8 cellular contexts compared by ENCODE assay signal in the genomic region with DNA sequence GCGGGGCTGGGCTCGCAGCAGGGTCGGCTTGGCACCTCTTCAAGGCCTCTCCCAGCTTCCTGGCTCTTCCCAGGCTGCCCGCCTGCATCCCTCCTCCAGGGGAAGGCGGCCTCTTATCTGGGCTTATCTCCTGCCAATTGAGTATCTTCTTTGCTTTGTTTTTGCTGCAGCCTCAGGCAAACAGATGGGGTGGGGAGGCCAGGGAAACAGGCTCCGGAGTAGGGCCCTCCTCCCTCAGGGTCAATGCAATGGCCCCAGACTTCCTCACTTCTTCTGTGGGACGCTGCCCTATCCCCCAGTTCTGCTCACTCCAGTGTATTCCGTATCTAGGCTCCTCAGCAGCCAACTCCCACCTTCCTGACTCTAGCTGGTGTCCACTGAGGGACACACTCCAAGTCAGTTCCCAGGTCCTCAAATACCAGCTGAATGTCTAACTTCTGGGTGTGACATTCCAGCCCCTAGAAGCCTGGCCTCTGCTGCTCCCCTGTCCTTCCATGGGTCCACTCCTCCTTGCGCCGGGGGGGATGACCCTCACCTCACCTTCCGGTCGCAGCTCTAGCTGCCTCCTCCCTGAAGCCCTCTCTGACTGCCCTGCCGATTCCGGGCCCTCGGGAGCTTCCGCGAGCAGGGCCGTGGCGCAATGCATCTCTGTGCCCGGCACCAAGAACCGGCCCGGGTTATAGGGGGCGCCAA. TPM values are rescaled to one million over a fixed set of nuclear protein-coding genes. Genes with fewer than 3 reads are reported as not detected.
DNase-seq lines count a peak whose midpoint lies in the region; ATAC-seq, FAIRE-seq and TF ChIP-seq lines count a peak whose summit lies in the region.

No MANE protein-coding gene starts in this region.

- H3K9ac ChIP-seq in HepG2 (ENCODE audit: insufficient read depth, low read depth, low read length) = peak overlapping the region; percentile 75

- peak; percentile 53 for FAIRE-seq in HepG2 (lab: Jason Lieb, UNC)

- peak; percentile 10 for ATAC-seq in GM18861 (IDR thresholded peaks at IDR 0.05; ENCODE audit: unreplicated experiment)
- peak; percentile 13 for ATAC-seq in HG03439 (IDR thresholded peaks at IDR 0.05; ENCODE audit: unreplicated experiment)
- peak; percentile 17 for ATAC-seq in HepG2

- no peaks in the 10 kb centered on the region for H4K20me1 ChIP-seq in HepG2 (ENCODE audit: insufficient read depth, low read length)

- WGBS in HepG2 (ENCODE audit: low lambda C conversion rate) = 5% methylated on average over 18 of the region's 23 CpGs

- CTCF ChIA-PET in HepG2 (lab: Yijun Ruan, JAX; ENCODE audit: low intra/inter-chr PET ratio, low total read pairs) = no interaction called here

- H3K27me3 ChIP-seq in BE2C (no peaks in the 10 kb centered on the region), SJCRH30 (no peaks in the 10 kb centered on the region), HepG2 (ENCODE audit: control insufficient read depth in 1 of 2, insufficient read depth in 2 of 2, low read length in 2 of 2) (no peaks in the 10 kb centered on the region)

- no peak overlapping the region for H2AFZ ChIP-seq in HepG2 (ENCODE audit: low read length)

- TF ChIP-seq POLR2A in HepG2 (IDR thresholded peaks at IDR 0.05; ENCODE audit: insufficient read depth in 1 of 2, low read depth in 2 of 2, low read length in 2 of 2) = no peak

- H3K4me3 ChIP-seq in BE2C (ENCODE audit: low read depth, low read length) = peak overlapping the region; percentile 59
- H3K4me3 ChIP-seq in SJCRH30 = peak overlapping the region; percentile 70
- peak overlapping the region; percentile 71 to 89 (median 86) for H3K4me3 ChIP-seq in HepG2 (replicated peaks in 1 of 3; ENCODE audit: insufficient read depth in 1 of 3, low read depth in 2 of 3, low read length in 3 of 3)

- H3K27ac ChIP-seq in SJCRH30 (peak overlapping the region; percentile 84), HepG2 (ENCODE audit: extremely low read length, insufficient read depth, low read length) (peak overlapping the region; percentile 78)

- H3K36me3 ChIP-seq in BE2C (peaks cover 3% of the 10 kb centered on the region; the same call in 1 of the 2 replicates), SJCRH30 (peaks cover 13% of the 10 kb centered on the region; the same call in 1 of the 2 replicates), HepG2 (replicated peaks in 1 of 2; ENCODE audit: control insufficient read depth in 1 of 2, insufficient read depth in 2 of 2, low read length in 2 of 2) (no peaks in the 10 kb centered on the region; a peak in 2 of 5 replicates)

- no TSS peak for BruUV-seq in HepG2 (replicated peaks; lab: Mats Ljungman, UMichigan)

- in situ Hi-C loops in HepG2 (cut with HindIII; ENCODE audit: extremely low pct_ligation_motif_present, low pct_unique_long_range_greater_than_20kb) = no loop called here

- TF ChIP-seq EP300 in HepG2 (IDR thresholded peaks at IDR 0.05; ENCODE audit: low read depth in 2 of 2, low read length in 2 of 2) (no peak), HepG2 (CRISPR knock-in tag; IDR thresholded peaks at IDR 0.05; ENCODE audit: borderline replicate concordance) (no peak)

- peak; percentile 77 for DNase-seq in BE2C
- peak; percentile 42 to 46 for DNase-seq in SJCRH30
- DNase-seq in cerebellar cortex (ENCODE audit: low spot score) = peak; percentile 62
- DNase-seq in HepG2 (ENCODE audit: low spot score) = peak; percentile 33
- peak; percentile 35 for DNase-seq in stimulated activated CD8-positive, alpha-beta memory T cell treated with anti-CD3 and anti-CD28 coated beads, Interleukin-4, amount 100 ng/mL, for 24 hours (ENCODE audit: low read depth)
- no peak for DNase-seq in epidermal melanocyte (ENCODE audit: insufficient read length, low spot score)

- H3K79me2 ChIP-seq in HepG2 (ENCODE audit: insufficient read depth, low read length) = peaks cover 14% of the 10 kb centered on the region

- POLR2A ChIA-PET in HepG2 (lab: Yijun Ruan, JAX) = interaction anchor here (0.7 to 5.9 kb wide), 16 partner anchors 8 to 103 kb away, joined by 3 to 113 read pairs (median 6); a partner anchor contains a TSS

- TF ChIP-seq CTCF in BE2C (IDR thresholded peaks at IDR 0.05; ENCODE audit: low read depth, low read length) (no peak), HepG2 (CRISPR knock-in tag; IDR thresholded peaks at IDR 0.05) (no peak)

- peaks cover 9% of the 10 kb centered on the region for H3K4me1 ChIP-seq in BE2C
- no peaks in the 10 kb centered on the region; the same call in 1 of the 2 replicates for H3K4me1 ChIP-seq in SJCRH30
- peaks cover 36% of the 10 kb centered on the region for H3K4me1 ChIP-seq in HepG2 (ENCODE audit: insufficient read depth, low read length)

- H3K9me3 ChIP-seq in BE2C (no peaks in the 10 kb centered on the region), SJCRH30 (replicated peaks) (no peaks in the 10 kb centered on the region), HepG2 (ENCODE audit: low read length) (no peaks in the 10 kb centered on the region)

- TF ChIP-seq RAD21 in HepG2 (CRISPR knock-in tag; IDR thresholded peaks at IDR 0.05) = no peak

- intact Hi-C loops in HepG2 (cut with micrococcal nuclease; ENCODE audit: unreplicated experiment) = loop anchor here (2.0 kb wide), 1 partner anchor 18 kb away; a partner anchor contains a TSS

- peak overlapping the region; percentile 95 for H3K4me2 ChIP-seq in HepG2 (ENCODE audit: low read depth, low read length)

RNA-seq across cellular contexts. Expression of a gene that starts 15.6 kb away (rescaled TPM):
- 48.1 TPM for polyA plus RNA-seq in BE2C (2012; ENCODE audit: insufficient read depth, insufficient read length, low read depth)
- total RNA-seq in SJCRH30 (2014; rRNA removed; shearing (Covaris generic)) = 25.9 and 32.0 TPM in 2 replicates
- total RNA-seq in HepG2 (2016; rRNA removed; fragmentation: Illumina TruSeq; extraction: Trizol) = 28.5 and 33.0 TPM in 2 replicates
- total RNA-seq in HepG2 (2016; cell fraction: cytosol; rRNA removed; fragmentation: Illumina TruSeq; extraction: Trizol; ENCODE audit: low read depth) = 38.1 and 48.3 TPM in 2 replicates
- 31.6 and 32.7 TPM in 2 replicates for total RNA-seq in HepG2 (2016; cell fraction: insoluble cytoplasmic fraction; rRNA removed; fragmentation: Illumina TruSeq; extraction: Trizol)
- total RNA-seq in HepG2 (2016; cell fraction: membrane; rRNA removed; fragmentation: Illumina TruSeq; extraction: Trizol) = 45.1 and 50.4 TPM in 2 replicates
- 11.0 and 16.1 TPM in 2 replicates for total RNA-seq in HepG2 (2016; cell fraction: nucleus; rRNA removed; fragmentation: Illumina TruSeq; extraction: Trizol)
- polyA plus RNA-seq in HepG2 (2011; rRNA removed) = 17.9 and 21.2 TPM in 2 replicates
- 16.2 and 25.5 TPM in 2 replicates for polyA plus RNA-seq in HepG2 (2011; cell fraction: cytosol; rRNA removed)
- 11.7 and 12.5 TPM in 2 replicates for polyA plus RNA-seq in HepG2 (2011; cell fraction: nucleus; rRNA removed)
- polyA plus RNA-seq in HepG2 (2012) = 7.1 and 11.0 TPM in 2 replicates
- polyA plus RNA-seq in HepG2 (2016; cell fraction: cytosol; fragmentation: Illumina TruSeq; extraction: Trizol; ENCODE audit: low read depth) = 44.2 and 54.0 TPM in 2 replicates
- 30.5 and 33.9 TPM in 2 replicates for polyA plus RNA-seq in HepG2 (2016; cell fraction: insoluble cytoplasmic fraction; fragmentation: Illumina TruSeq; extraction: Trizol; ENCODE audit: low read depth)
- polyA plus RNA-seq in HepG2 (2016; cell fraction: membrane; fragmentation: Illumina TruSeq; extraction: Trizol; ENCODE audit: low read depth) = 44.1 and 45.8 TPM in 2 replicates
- polyA plus RNA-seq in HepG2 (2016; cell fraction: nucleus; fragmentation: Illumina TruSeq; extraction: Trizol; ENCODE audit: insufficient read depth, low read depth) = 18.3 and 24.9 TPM in 2 replicates
- polyA minus RNA-seq in HepG2 (2011; rRNA and poly(A)+ RNA removed; ENCODE audit: low replicate concordance) = 10.3 and 10.8 TPM in 2 replicates
- 3.5 and 4.1 TPM in 2 replicates for polyA minus RNA-seq in HepG2 (2011; cell fraction: cytosol; rRNA and poly(A)+ RNA removed)
- polyA minus RNA-seq in HepG2 (2011; cell fraction: nucleus; rRNA and poly(A)+ RNA removed) = 3.1 and 4.0 TPM in 2 replicates

RNA-seq across cellular contexts. Expression of a gene that starts 16.8 kb away (rescaled TPM):
- polyA plus RNA-seq in BE2C (2012; ENCODE audit: insufficient read depth, insufficient read length, low read depth) = 20.2 TPM
- 16.1 and 17.6 TPM in 2 replicates for total RNA-seq in SJCRH30 (2014; rRNA removed; shearing (Covaris generic))
- 10.3 and 13.2 TPM in 2 replicates for total RNA-seq in HepG2 (2016; rRNA removed; fragmentation: Illumina TruSeq; extraction: Trizol)
- total RNA-seq in HepG2 (2016; cell fraction: cytosol; rRNA removed; fragmentation: Illumina TruSeq; extraction: Trizol; ENCODE audit: low read depth) = 11.7 and 14.7 TPM in 2 replicates
- 8.2 and 14.4 TPM in 2 replicates for total RNA-seq in HepG2 (2016; cell fraction: insoluble cytoplasmic fraction; rRNA removed; fragmentation: Illumina TruSeq; extraction: Trizol)
- 15.8 and 22.6 TPM in 2 replicates for total RNA-seq in HepG2 (2016; cell fraction: membrane; rRNA removed; fragmentation: Illumina TruSeq; extraction: Trizol)
- total RNA-seq in HepG2 (2016; cell fraction: nucleus; rRNA removed; fragmentation: Illumina TruSeq; extraction: Trizol) = 10.5 and 11.6 TPM in 2 replicates
- 8.5 and 10.4 TPM in 2 replicates for polyA plus RNA-seq in HepG2 (2011; rRNA removed)
- polyA plus RNA-seq in HepG2 (2011; cell fraction: cytosol; rRNA removed) = 6.1 and 9.3 TPM in 2 replicates
- 22.5 and 26.2 TPM in 2 replicates for polyA plus RNA-seq in HepG2 (2011; cell fraction: nucleus; rRNA removed)
- 11.9 and 14.1 TPM in 2 replicates for polyA plus RNA-seq in HepG2 (2012)
- polyA plus RNA-seq in HepG2 (2016; cell fraction: cytosol; fragmentation: Illumina TruSeq; extraction: Trizol; ENCODE audit: low read depth) = 19.8 and 22.4 TPM in 2 replicates
- polyA plus RNA-seq in HepG2 (2016; cell fraction: insoluble cytoplasmic fraction; fragmentation: Illumina TruSeq; extraction: Trizol; ENCODE audit: low read depth) = 18.6 and 20.2 TPM in 2 replicates
- 33.5 and 34.6 TPM in 2 replicates for polyA plus RNA-seq in HepG2 (2016; cell fraction: membrane; fragmentation: Illumina TruSeq; extraction: Trizol; ENCODE audit: low read depth)
- polyA plus RNA-seq in HepG2 (2016; cell fraction: nucleus; fragmentation: Illumina TruSeq; extraction: Trizol; ENCODE audit: insufficient read depth, low read depth) = 34.1 and 40.3 TPM in 2 replicates
- 13.8 and 54.4 TPM in 2 replicates for polyA minus RNA-seq in HepG2 (2011; rRNA and poly(A)+ RNA removed; ENCODE audit: low replicate concordance)
- 4.0 and 5.5 TPM in 2 replicates for polyA minus RNA-seq in HepG2 (2011; cell fraction: cytosol; rRNA and poly(A)+ RNA removed)
- polyA minus RNA-seq in HepG2 (2011; cell fraction: nucleus; rRNA and poly(A)+ RNA removed) = 7.3 and 9.9 TPM in 2 replicates

RNA-seq across cellular contexts. Expression of a gene that starts 17.5 kb away (rescaled TPM):
- 18.9 TPM for polyA plus RNA-seq in BE2C (2012; ENCODE audit: insufficient read depth, insufficient read length, low read depth)
- total RNA-seq in SJCRH30 (2014; rRNA removed; shearing (Covaris generic)) = 35.8 and 38.3 TPM in 2 replicates
- 11.0 and 13.8 TPM in 2 replicates for total RNA-seq in HepG2 (2016; rRNA removed; fragmentation: Illumina TruSeq; extraction: Trizol)
- 1.0 and 1.3 TPM in 2 replicates for total RNA-seq in HepG2 (2016; cell fraction: cytosol; rRNA removed; fragmentation: Illumina TruSeq; extraction: Trizol; ENCODE audit: low read depth)
- total RNA-seq in HepG2 (2016; cell fraction: insoluble cytoplasmic fraction; rRNA removed; fragmentation: Illumina TruSeq; extraction: Trizol) = 8.3 and 13.7 TPM in 2 replicates
- 4.1 and 4.8 TPM in 2 replicates for total RNA-seq in HepG2 (2016; cell fraction: membrane; rRNA removed; fragmentation: Illumina TruSeq; extraction: Trizol)
- 10.2 and 12.9 TPM in 2 replicates for total RNA-seq in HepG2 (2016; cell fraction: nucleus; rRNA removed; fragmentation: Illumina TruSeq; extraction: Trizol)
- polyA plus RNA-seq in HepG2 (2011; rRNA removed) = 7.5 and 9.0 TPM in 2 replicates
- 4.0 and 5.1 TPM in 2 replicates for polyA plus RNA-seq in HepG2 (2011; cell fraction: cytosol; rRNA removed)
- 41.8 and 57.9 TPM in 2 replicates for polyA plus RNA-seq in HepG2 (2011; cell fraction: nucleus; rRNA removed)
- 4.3 TPM in 2 replicates for polyA plus RNA-seq in HepG2 (2012)
- polyA plus RNA-seq in HepG2 (2016; cell fraction: cytosol; fragmentation: Illumina TruSeq; extraction: Trizol; ENCODE audit: low read depth) = 0.59 and 0.66 TPM in 2 replicates
- polyA plus RNA-seq in HepG2 (2016; cell fraction: insoluble cytoplasmic fraction; fragmentation: Illumina TruSeq; extraction: Trizol; ENCODE audit: low read depth) = 7.0 and 8.7 TPM in 2 replicates
- 1.6 and 1.9 TPM in 2 replicates for polyA plus RNA-seq in HepG2 (2016; cell fraction: membrane; fragmentation: Illumina TruSeq; extraction: Trizol; ENCODE audit: low read depth)
- polyA plus RNA-seq in HepG2 (2016; cell fraction: nucleus; fragmentation: Illumina TruSeq; extraction: Trizol; ENCODE audit: insufficient read depth, low read depth) = 30.9 and 31.3 TPM in 2 replicates
- 16.2 and 72.0 TPM in 2 replicates for polyA minus RNA-seq in HepG2 (2011; rRNA and poly(A)+ RNA removed; ENCODE audit: low replicate concordance)
- polyA minus RNA-seq in HepG2 (2011; cell fraction: cytosol; rRNA and poly(A)+ RNA removed) = 6.0 and 9.0 TPM in 2 replicates
- 7.6 and 9.8 TPM in 2 replicates for polyA minus RNA-seq in HepG2 (2011; cell fraction: nucleus; rRNA and poly(A)+ RNA removed)

RNA-seq across cellular contexts. Expression of a gene that starts 22.1 kb away (rescaled TPM):
- polyA plus RNA-seq in BE2C (2012; ENCODE audit: insufficient read depth, insufficient read length, low read depth) = 310 TPM
- total RNA-seq in SJCRH30 (2014; rRNA removed; shearing (Covaris generic)) = 556 and 639 TPM in 2 replicates
- total RNA-seq in HepG2 (2016; rRNA removed; fragmentation: Illumina TruSeq; extraction: Trizol) = 120 and 148 TPM in 2 replicates
- total RNA-seq in HepG2 (2016; cell fraction: cytosol; rRNA removed; fragmentation: Illumina TruSeq; extraction: Trizol; ENCODE audit: low read depth) = 601 and 608 TPM in 2 replicates
- total RNA-seq in HepG2 (2016; cell fraction: insoluble cytoplasmic fraction; rRNA removed; fragmentation: Illumina TruSeq; extraction: Trizol) = 105 and 157 TPM in 2 replicates
- total RNA-seq in HepG2 (2016; cell fraction: membrane; rRNA removed; fragmentation: Illumina TruSeq; extraction: Trizol) = 455 and 460 TPM in 2 replicates
- total RNA-seq in HepG2 (2016; cell fraction: nucleus; rRNA removed; fragmentation: Illumina TruSeq; extraction: Trizol) = 61.8 and 68.9 TPM in 2 replicates
- 110 and 111 TPM in 2 replicates for polyA plus RNA-seq in HepG2 (2011; rRNA removed)
- polyA plus RNA-seq in HepG2 (2011; cell fraction: cytosol; rRNA removed) = 95.7 and 131 TPM in 2 replicates
- polyA plus RNA-seq in HepG2 (2011; cell fraction: nucleus; rRNA removed) = 65.2 and 70.2 TPM in 2 replicates
- 85.4 and 91.2 TPM in 2 replicates for polyA plus RNA-seq in HepG2 (2012)
- 679 and 681 TPM in 2 replicates for polyA plus RNA-seq in HepG2 (2016; cell fraction: cytosol; fragmentation: Illumina TruSeq; extraction: Trizol; ENCODE audit: low read depth)
- 111 and 115 TPM in 2 replicates for polyA plus RNA-seq in HepG2 (2016; cell fraction: insoluble cytoplasmic fraction; fragmentation: Illumina TruSeq; extraction: Trizol; ENCODE audit: low read depth)
- polyA plus RNA-seq in HepG2 (2016; cell fraction: membrane; fragmentation: Illumina TruSeq; extraction: Trizol; ENCODE audit: low read depth) = 417 and 441 TPM in 2 replicates
- 105 and 136 TPM in 2 replicates for polyA plus RNA-seq in HepG2 (2016; cell fraction: nucleus; fragmentation: Illumina TruSeq; extraction: Trizol; ENCODE audit: insufficient read depth, low read depth)
- 28.2 and 115 TPM in 2 replicates for polyA minus RNA-seq in HepG2 (2011; rRNA and poly(A)+ RNA removed; ENCODE audit: low replicate concordance)
- 27.3 and 27.5 TPM in 2 replicates for polyA minus RNA-seq in HepG2 (2011; cell fraction: cytosol; rRNA and poly(A)+ RNA removed)
- polyA minus RNA-seq in HepG2 (2011; cell fraction: nucleus; rRNA and poly(A)+ RNA removed) = 10.6 and 13.1 TPM in 2 replicates

RNA-seq across cellular contexts. Expression of a gene that starts 22.3 kb away (rescaled TPM):
- not detected for polyA plus RNA-seq in BE2C (2012; ENCODE audit: insufficient read depth, insufficient read length, low read depth)
- not detected in 2 replicates for total RNA-seq in SJCRH30 (2014; rRNA removed; shearing (Covaris generic))
- not detected in 2 replicates for total RNA-seq in HepG2 (2016; rRNA removed; fragmentation: Illumina TruSeq; extraction: Trizol)
- total RNA-seq in HepG2 (2016; cell fraction: cytosol; rRNA removed; fragmentation: Illumina TruSeq; extraction: Trizol; ENCODE audit: low read depth) = not detected in 2 replicates
- not detected in 2 replicates for total RNA-seq in HepG2 (2016; cell fraction: insoluble cytoplasmic fraction; rRNA removed; fragmentation: Illumina TruSeq; extraction: Trizol)
- total RNA-seq in HepG2 (2016; cell fraction: membrane; rRNA removed; fragmentation: Illumina TruSeq; extraction: Trizol) = not detected in 2 replicates
- not detected in 2 replicates for total RNA-seq in HepG2 (2016; cell fraction: nucleus; rRNA removed; fragmentation: Illumina TruSeq; extraction: Trizol)
- polyA plus RNA-seq in HepG2 (2011; rRNA removed) = not detected in 2 replicates
- polyA plus RNA-seq in HepG2 (2011; cell fraction: cytosol; rRNA removed) = not detected in 2 replicates
- not detected in 2 replicates for polyA plus RNA-seq in HepG2 (2011; cell fraction: nucleus; rRNA removed)
- not detected in 2 replicates for polyA plus RNA-seq in HepG2 (2012)
- polyA plus RNA-seq in HepG2 (2016; cell fraction: cytosol; fragmentation: Illumina TruSeq; extraction: Trizol; ENCODE audit: low read depth) = not detected in 2 replicates
- not detected in 2 replicates for polyA plus RNA-seq in HepG2 (2016; cell fraction: insoluble cytoplasmic fraction; fragmentation: Illumina TruSeq; extraction: Trizol; ENCODE audit: low read depth)
- polyA plus RNA-seq in HepG2 (2016; cell fraction: membrane; fragmentation: Illumina TruSeq; extraction: Trizol; ENCODE audit: low read depth) = not detected in 2 replicates
- not detected in 2 replicates for polyA plus RNA-seq in HepG2 (2016; cell fraction: nucleus; fragmentation: Illumina TruSeq; extraction: Trizol; ENCODE audit: insufficient read depth, low read depth)
- polyA minus RNA-seq in HepG2 (2011; rRNA and poly(A)+ RNA removed; ENCODE audit: low replicate concordance) = 0.21 TPM in 1 of 2 replicates, not detected in the other
- polyA minus RNA-seq in HepG2 (2011; cell fraction: cytosol; rRNA and poly(A)+ RNA removed) = not detected in 2 replicates
- polyA minus RNA-seq in HepG2 (2011; cell fraction: nucleus; rRNA and poly(A)+ RNA removed) = not detected in 2 replicates
